Comparison of ENCODE assay signal across 26 cellular contexts in genomic region chr6:95231416-95231815, GRCh38.
"Had no signal": no experiment of that assay in that cellular context is flagged by ENCODE, and none has a peak within 500 bp of the region (broad histone marks: within the 10 kb centered on the region; RNA-seq: fewer than 3 reads in every experiment).

No MANE protein-coding gene starts in this region.

- H3K27ac ChIP-seq: left ventricle myocardium inferior, neural progenitor cell, neutrophil, parathyroid adenoma, right atrium auricular region, right lobe of liver, tibial nerve, upper lobe of left lung, vagina had no signal

- H3K36me3 ChIP-seq: left ventricle myocardium inferior, neural progenitor cell, neutrophil, right atrium auricular region, right lobe of liver, tibial nerve, upper lobe of left lung, vagina had no signal

- DNase-seq: immature natural killer cell; islet precursor cell; left ventricle myocardium inferior; mesendoderm; naive B cell; natural killer cell; nephron progenitor cell; occipital lobe; right lobe of liver; stimulated activated CD4-positive, alpha-beta T cell treated with anti-CD3 and anti-CD28 coated beads, Interleukin-1b, Interleukin-23, amount 100 ng/mL, for 48 hours; stimulated activated CD4-positive, alpha-beta T cell treated with anti-CD3 and anti-CD28 coated beads, Interleukin-2, amount 100 ng/mL, for 48 hours; stimulated activated CD4-positive, alpha-beta T cell treated with anti-CD3 and anti-CD28 coated beads, Interleukin-4, amount 100 ng/mL, for 4 hours; stimulated activated CD8-positive, alpha-beta memory T cell treated with anti-CD3 and anti-CD28 coated beads, Interleukin-4, amount 100 ng/mL, for 48 hours; stimulated activated naive CD4-positive, alpha-beta T cell treated with Interleukin-2 at 50 U/mL for 16 hours; stimulated activated naive CD8-positive, alpha-beta T cell treated with anti-CD3 and anti-CD28 coated beads, Interleukin-15, amount 100 ng/mL, for 72 hours; substantia nigra; upper lobe of left lung had no signal

- H3K4me2 ChIP-seq: neural progenitor cell, smooth muscle cell had no signal

- H3K9ac ChIP-seq: neural progenitor cell, parathyroid adenoma had no signal

- H3K27me3 ChIP-seq: neutrophil, right atrium auricular region, right lobe of liver, tibial nerve, upper lobe of left lung, vagina had no signal

- ATAC-seq: natural killer cell; right lobe of liver; stimulated activated memory B cell treated with anti-CD40 and anti-IgM and Interleukin-4, amounts not matched to agents 10 μg/mL and 1 μg/mL and 100 μg/mL, for 72 hours; stimulated activated naive CD8-positive, alpha-beta T cell treated with anti-CD3 and anti-CD28 coated beads, Interleukin-15, amount 100 ng/mL, for 72 hours had no signal

- H3K9me3 ChIP-seq: left ventricle myocardium inferior, neutrophil, right atrium auricular region, right lobe of liver, tibial nerve, upper lobe of left lung, vagina had no signal

- H3K4me3 ChIP-seq: left ventricle myocardium inferior, lung, neural progenitor cell, right atrium auricular region, right lobe of liver, smooth muscle cell, tibial nerve, upper lobe of left lung, vagina had no signal

- H2AFZ ChIP-seq: neural progenitor cell, parathyroid adenoma had no signal

- H3K79me2 ChIP-seq: parathyroid adenoma had no signal

- H3K4me1 ChIP-seq: left ventricle myocardium inferior, parathyroid adenoma, right atrium auricular region, right lobe of liver, tibial nerve, upper lobe of left lung, vagina had no signal
